In genomic region chr7:16684935-16685334, GRCh38 we compare ENCODE assay signal across 20 cellular contexts. TPM values are rescaled to one million over a fixed set of nuclear protein-coding genes. Genes with fewer than 3 reads are reported as not detected.
A peak's percentile ranks its signal among the peaks of the same experiment; 100 is the strongest.
DNase-seq lines count a peak whose midpoint lies in the region; ATAC-seq and TF ChIP-seq lines count a peak whose summit lies in the region.
"Had no signal": no experiment of that assay in that cellular context is flagged by ENCODE, and none has a peak within 500 bp of the region (broad histone marks: within the 10 kb centered on the region; RNA-seq: fewer than 3 reads in every experiment).

No MANE protein-coding gene starts in this region.

- H3K36me3 ChIP-seq in KOPT-K1 (ENCODE audit: insufficient read depth, low read length), result peaks cover 95% of the 10 kb centered on the region
- H3K36me3 ChIP-seq in effector memory CD4-positive, alpha-beta T cell (ENCODE audit: control insufficient read depth, insufficient read depth, low read length), result peaks cover 18% of the 10 kb centered on the region

- peaks cover 13% of the 10 kb centered on the region for H3K4me1 Mint-ChIP-seq in activated CD4-positive, alpha-beta memory T cell treated with anti-CD3 and anti-CD28 coated beads, Interleukin-2, amount 10 ng/mL, durations not matched to agents 7 days and 5 days
- peaks cover 7% of the 10 kb centered on the region for H3K4me1 Mint-ChIP-seq in activated CD4-positive, alpha-beta memory T cell treated with anti-CD3 and anti-CD28 coated beads for 36 hours (ENCODE audit: low read depth)
- peaks cover 26% of the 10 kb centered on the region for H3K4me1 Mint-ChIP-seq in osteocyte (ENCODE audit: unreplicated experiment)
- no peaks in the 10 kb centered on the region for H3K4me1 Mint-ChIP-seq in HFFc6 (ENCODE audit: low read depth)

- no peaks in the 10 kb centered on the region for H3K9me3 Mint-ChIP-seq in activated CD4-positive, alpha-beta memory T cell treated with anti-CD3 and anti-CD28 coated beads, Interleukin-2, amount 10 ng/mL, durations not matched to agents 7 days and 5 days
- H3K9me3 Mint-ChIP-seq in activated CD4-positive, alpha-beta memory T cell treated with anti-CD3 and anti-CD28 coated beads for 36 hours, result no peaks in the 10 kb centered on the region
- no peaks in the 10 kb centered on the region for H3K9me3 Mint-ChIP-seq in activated naive CD4-positive, alpha-beta T cell treated with anti-CD3 and anti-CD28 coated beads, Interleukin-2, amount 50 U/mL, for 72 hours
- no peaks in the 10 kb centered on the region for H3K9me3 Mint-ChIP-seq in osteocyte (ENCODE audit: unreplicated experiment)
- H3K9me3 Mint-ChIP-seq in HFFc6, result no peaks in the 10 kb centered on the region

- CTCF ChIA-PET in activated CD4-positive, alpha-beta memory T cell treated with anti-CD3 and anti-CD28 coated beads, Interleukin-2, amount 10 ng/mL, durations not matched to agents 7 days and 5 days (lab: Charles Lee), result interaction anchor here (1.5 kb wide), 1 partner anchor 10 kb away, joined by 5 read pairs; no protein-coding TSS in a partner anchor
- CTCF ChIA-PET in activated CD4-positive, alpha-beta memory T cell treated with anti-CD3 and anti-CD28 coated beads for 36 hours (lab: Charles Lee), result no interaction called here

- H3K27me3 ChIP-seq in effector memory CD4-positive, alpha-beta T cell (replicated peaks; ENCODE audit: control insufficient read depth, insufficient read depth, low read length, poor library complexity, severe bottlenecking), result no peaks in the 10 kb centered on the region
- H3K27me3 ChIP-seq: dorsolateral prefrontal cortex, esophagus squamous epithelium, MG63, vagina had no signal

- H3K9me3 ChIP-seq in KOPT-K1 (ENCODE audit: insufficient read depth, low read length, poor library complexity, severe bottlenecking), result no peaks in the 10 kb centered on the region
- H3K9me3 ChIP-seq in effector memory CD4-positive, alpha-beta T cell (ENCODE audit: control insufficient read depth, low read length), result no peaks in the 10 kb centered on the region
- H3K9me3 ChIP-seq: esophagus squamous epithelium, MG63, vagina had no signal

- peak overlapping the region; percentile 45 for H3K27ac Mint-ChIP-seq in activated CD4-positive, alpha-beta memory T cell treated with anti-CD3 and anti-CD28 coated beads, Interleukin-2, amount 10 ng/mL, durations not matched to agents 7 days and 5 days
- H3K27ac Mint-ChIP-seq in activated CD4-positive, alpha-beta memory T cell treated with anti-CD3 and anti-CD28 coated beads for 36 hours, result no peak overlapping the region
- H3K27ac Mint-ChIP-seq in activated naive CD4-positive, alpha-beta T cell treated with anti-CD3 and anti-CD28 coated beads, Interleukin-2, amount 50 U/mL, for 72 hours, result peak overlapping the region; percentile 10 to 72
- peak overlapping the region; percentile 88 for H3K27ac Mint-ChIP-seq in osteocyte (ENCODE audit: unreplicated experiment)
- no peak overlapping the region for H3K27ac Mint-ChIP-seq in HFFc6

- H3K36me3 Mint-ChIP-seq in activated CD4-positive, alpha-beta memory T cell treated with anti-CD3 and anti-CD28 coated beads, Interleukin-2, amount 10 ng/mL, durations not matched to agents 7 days and 5 days (ENCODE audit: low read depth), result peaks cover 50% of the 10 kb centered on the region
- H3K36me3 Mint-ChIP-seq in activated CD4-positive, alpha-beta memory T cell treated with anti-CD3 and anti-CD28 coated beads for 36 hours, result peaks cover 53% of the 10 kb centered on the region
- H3K36me3 Mint-ChIP-seq in activated naive CD4-positive, alpha-beta T cell treated with anti-CD3 and anti-CD28 coated beads, Interleukin-2, amount 50 U/mL, for 72 hours, result peaks cover 17 to 47% of the 10 kb centered on the region in 2 donors
- H3K36me3 Mint-ChIP-seq in osteocyte (ENCODE audit: unreplicated experiment) (peaks cover 36% of the 10 kb centered on the region), HFFc6 (ENCODE audit: low read depth) (peaks cover 52% of the 10 kb centered on the region)

- H3K27ac ChIP-seq in KOPT-K1 (ENCODE audit: low read depth, low read length, poor library complexity, severe bottlenecking), result peak overlapping the region; percentile 30
- no peak overlapping the region for H3K27ac ChIP-seq in effector memory CD4-positive, alpha-beta T cell (ENCODE audit: insufficient read depth, low read length, poor library complexity, severe bottlenecking)
- H3K27ac ChIP-seq: dorsolateral prefrontal cortex, esophagus squamous epithelium, GM23248, vagina had no signal

- H3K4me3 ChIP-seq in effector memory CD4-positive, alpha-beta T cell (ENCODE audit: insufficient read depth, low read depth, low read length, poor library complexity, severe bottlenecking), result no peak overlapping the region
- H3K4me3 ChIP-seq: dorsolateral prefrontal cortex, esophagus squamous epithelium, GM23248, MG63, vagina had no signal

- TF ChIP-seq CTCF in osteocyte (IDR thresholded peaks at IDR 0.05) (no peak), HFFc6 (IDR thresholded peaks at IDR 0.05) (no peak)

- no peak for DNase-seq in activated CD4-positive, alpha-beta memory T cell treated with anti-CD3 and anti-CD28 coated beads, Interleukin-2, amount 10 ng/mL, durations not matched to agents 7 days and 5 days
- DNase-seq in activated CD4-positive, alpha-beta memory T cell treated with anti-CD3 and anti-CD28 coated beads for 36 hours, result no peak
- no peak for DNase-seq in activated naive CD4-positive, alpha-beta T cell treated with anti-CD3 and anti-CD28 coated beads, Interleukin-2, amount 50 U/mL, for 72 hours (ENCODE audit: low spot score in 2 of 2)
- no peak for DNase-seq in osteocyte (ENCODE audit: extremely low spot score, unreplicated experiment)
- no peak for DNase-seq in effector memory CD4-positive, alpha-beta T cell
- DNase-seq in HFFc6, result no peak
- DNase-seq: ACHN, COR-L47, dorsolateral prefrontal cortex, esophagus squamous epithelium, GF-D8, GM23248, head of caudate nucleus, MG63, NCI-H1930, SHP77, T-helper 9 cell had no signal

- no peak for ATAC-seq in activated naive CD4-positive, alpha-beta T cell treated with anti-CD3 and anti-CD28 coated beads, Interleukin-2, amount 50 U/mL, for 72 hours
- no peak for ATAC-seq in GM21723 (IDR thresholded peaks at IDR 0.05; ENCODE audit: unreplicated experiment)

- H3K4me3 Mint-ChIP-seq in activated CD4-positive, alpha-beta memory T cell treated with anti-CD3 and anti-CD28 coated beads, Interleukin-2, amount 10 ng/mL, durations not matched to agents 7 days and 5 days, result no peak overlapping the region
- H3K4me3 Mint-ChIP-seq in activated CD4-positive, alpha-beta memory T cell treated with anti-CD3 and anti-CD28 coated beads for 36 hours, result no peak overlapping the region
- H3K4me3 Mint-ChIP-seq in osteocyte (ENCODE audit: unreplicated experiment), result peak overlapping the region; percentile 36
- H3K4me3 Mint-ChIP-seq in HFFc6, result no peak overlapping the region

- no peaks in the 10 kb centered on the region for H3K4me1 ChIP-seq in effector memory CD4-positive, alpha-beta T cell (ENCODE audit: control insufficient read depth, insufficient read depth, low read length, poor library complexity, severe bottlenecking)
- H3K4me1 ChIP-seq: esophagus squamous epithelium, vagina had no signal

- no peaks in the 10 kb centered on the region for H3K27me3 Mint-ChIP-seq in activated CD4-positive, alpha-beta memory T cell treated with anti-CD3 and anti-CD28 coated beads, Interleukin-2, amount 10 ng/mL, durations not matched to agents 7 days and 5 days
- no peaks in the 10 kb centered on the region for H3K27me3 Mint-ChIP-seq in activated CD4-positive, alpha-beta memory T cell treated with anti-CD3 and anti-CD28 coated beads for 36 hours
- H3K27me3 Mint-ChIP-seq in osteocyte (ENCODE audit: unreplicated experiment) (no peaks in the 10 kb centered on the region), HFFc6 (ENCODE audit: insufficient read depth) (no peaks in the 10 kb centered on the region)

- intact Hi-C loops in activated CD4-positive, alpha-beta memory T cell treated with anti-CD3 and anti-CD28 coated beads for 36 hours (cut with micrococcal nuclease), result no loop called here

- POLR2A ChIA-PET in activated CD4-positive, alpha-beta memory T cell treated with anti-CD3 and anti-CD28 coated beads, Interleukin-2, amount 10 ng/mL, durations not matched to agents 7 days and 5 days (lab: Charles Lee), result no interaction called here
- POLR2A ChIA-PET in activated CD4-positive, alpha-beta memory T cell treated with anti-CD3 and anti-CD28 coated beads for 36 hours (lab: Charles Lee), result no interaction called here

RNA-seq across cellular contexts. Expression of gene BZW2, which starts 39.0 kb away (rescaled TPM):
- 10 to 100 TPM; 33.4 to 33.6 TPM for total RNA-seq in activated CD4-positive, alpha-beta memory T cell treated with anti-CD3 and anti-CD28 coated beads, Interleukin-2, amount 10 ng/mL, durations not matched to agents 7 days and 5 days
- total RNA-seq in activated CD4-positive, alpha-beta memory T cell treated with anti-CD3 and anti-CD28 coated beads for 36 hours, result 10 to 100 TPM; 84.2 to 89.8 TPM
- 10 to 100 TPM; 83.2 to 94.1 TPM for total RNA-seq in activated naive CD4-positive, alpha-beta T cell treated with anti-CD3 and anti-CD28 coated beads, Interleukin-2, amount 50 U/mL, for 72 hours
- 60.9 and 61.3 TPM in 2 replicates for total RNA-seq in osteocyte
- total RNA-seq in HFFc6 (2021; fragmentation: NEBNext Ultra II Directional; extraction: Animal tissue kit (Norgen Biotek cat#: 25700)), result 100 to 1,000 TPM in 2 of 6 experiments, 10 to 100 TPM in 4; 75.8 to 104 (median 94.5) TPM

RNA-seq across cellular contexts. Expression of gene ANKMY2, which starts 39.4 kb away (rescaled TPM):
- total RNA-seq in activated CD4-positive, alpha-beta memory T cell treated with anti-CD3 and anti-CD28 coated beads, Interleukin-2, amount 10 ng/mL, durations not matched to agents 7 days and 5 days, result 10 to 100 TPM; 11.7 to 12.3 TPM
- 1 to 10 TPM; 7.8 to 8.4 TPM for total RNA-seq in activated CD4-positive, alpha-beta memory T cell treated with anti-CD3 and anti-CD28 coated beads for 36 hours
- total RNA-seq in activated naive CD4-positive, alpha-beta T cell treated with anti-CD3 and anti-CD28 coated beads, Interleukin-2, amount 50 U/mL, for 72 hours, result 10 to 100 TPM in 1 of 2 donors, 1 to 10 TPM in 1; 9.7 to 12.0 TPM
- total RNA-seq in osteocyte, result 16.9 TPM in 2 replicates
- total RNA-seq in HFFc6 (2021; fragmentation: NEBNext Ultra II Directional; extraction: Animal tissue kit (Norgen Biotek cat#: 25700)), result 10 to 100 TPM; 21.0 to 26.2 (median 23.4) TPM

Comparison
In these comparisons a context has a peak if more than half of its experiments do, and no peak if none do; other contexts are left out.
1. H3K27ac Mint-ChIP-seq: peak in activated CD4-positive, alpha-beta memory T cell treated with anti-CD3 and anti-CD28 coated beads, Interleukin-2, amount 10 ng/mL, durations not matched to agents 7 days and 5 days (single experiment), activated naive CD4-positive, alpha-beta T cell treated with anti-CD3 and anti-CD28 coated beads, Interleukin-2, amount 50 U/mL, for 72 hours (2 of 2) and osteocyte (single experiment); none in activated CD4-positive, alpha-beta memory T cell treated with anti-CD3 and anti-CD28 coated beads for 36 hours (single experiment) and HFFc6 (single experiment).